In genomic region chr2:110741491-110741980, GRCh38 we compare ENCODE assay signal across 20 cellular contexts. TPM values are rescaled to one million over a fixed set of nuclear protein-coding genes. Genes with fewer than 3 reads are reported as not detected.
DNase-seq lines count a peak whose midpoint lies in the region; ATAC-seq and TF ChIP-seq lines count a peak whose summit lies in the region.
"Had no signal": no experiment of that assay in that cellular context is flagged by ENCODE, and none has a peak within 500 bp of the region (broad histone marks: within the 10 kb centered on the region; RNA-seq: fewer than 3 reads in every experiment).

No MANE protein-coding gene starts in this region.

- POLR2A ChIA-PET in MCF 10A (lab: Yijun Ruan, JAX), result interaction anchor here (1.8 kb wide), 1 partner anchor 63 kb away, joined by 9 read pairs; the partner anchor contains the start of gene BUB1

- H3K4me1 ChIP-seq in breast epithelium (no peaks in the 10 kb centered on the region), RWPE2 (ENCODE audit: insufficient read depth, poor library complexity, severe bottlenecking) (no peaks in the 10 kb centered on the region)
- H3K4me1 ChIP-seq: body of pancreas had no signal

- CTCF ChIA-PET in MCF 10A (lab: Yijun Ruan, JAX), result no interaction called here

- BruUV-seq in MCF 10A (replicated peaks; lab: Mats Ljungman, UMichigan), result no TSS peak

- H3K27me3 ChIP-seq in breast epithelium, result peaks cover 0 to 14% of the 10 kb centered on the region in 2 donors
- no peaks in the 10 kb centered on the region for H3K27me3 ChIP-seq in RWPE2 (ENCODE audit: insufficient read depth, poor library complexity, severe bottlenecking)
- H3K27me3 ChIP-seq: body of pancreas had no signal

- H3K4me1 Mint-ChIP-seq in MCF 10A (ENCODE audit: insufficient read depth, unreplicated experiment) (peaks cover 10% of the 10 kb centered on the region), type B pancreatic cell (ENCODE audit: unreplicated experiment) (no peaks in the 10 kb centered on the region), endothelial cell (ENCODE audit: unreplicated experiment) (no peaks in the 10 kb centered on the region)
- H3K4me1 Mint-ChIP-seq: CD8-positive, alpha-beta memory T cell had no signal

- H3K36me3 Mint-ChIP-seq in MCF 10A (ENCODE audit: insufficient read depth, unreplicated experiment) (no peaks in the 10 kb centered on the region), type B pancreatic cell (peaks cover 5% of the 10 kb centered on the region), endothelial cell (ENCODE audit: low read depth, unreplicated experiment) (no peaks in the 10 kb centered on the region)

- no peak overlapping the region for H3K4me3 Mint-ChIP-seq in MCF 10A (ENCODE audit: unreplicated experiment)
- peak overlapping the region; percentile 46 for H3K4me3 Mint-ChIP-seq in type B pancreatic cell
- H3K4me3 Mint-ChIP-seq in endothelial cell (ENCODE audit: unreplicated experiment), result no peak overlapping the region
- H3K4me3 Mint-ChIP-seq: CD8-positive, alpha-beta memory T cell had no signal

- TF ChIP-seq CTCF in MCF 10A (IDR thresholded peaks at IDR 0.05; ENCODE audit: unreplicated experiment) (no peak), breast epithelium (IDR thresholded peaks at IDR 0.05) (no peak), RWPE2 (IDR thresholded peaks at IDR 0.05; ENCODE audit: poor library complexity, severe bottlenecking) (no peak), fibroblast of villous mesenchyme (IDR thresholded peaks at IDR 0.05; ENCODE audit: insufficient read depth, low read depth, low read length) (peak; percentile 14), type B pancreatic cell (conservative IDR thresholded peaks at IDR 0.05) (peak; percentile 21), endothelial cell (IDR thresholded peaks at IDR 0.05; ENCODE audit: unreplicated experiment) (no peak)

- DNase-seq in MCF 10A (ENCODE audit: unreplicated experiment), result peak; percentile 39
- DNase-seq in breast epithelium (ENCODE audit: low spot score in 2 of 2), result no peak
- DNase-seq in RWPE2 (ENCODE audit: low spot score), result no peak
- peak; percentile 22 for DNase-seq in fibroblast of villous mesenchyme (ENCODE audit: low read depth)
- no peak for DNase-seq in type B pancreatic cell (ENCODE audit: extremely low spot score, unreplicated experiment)
- DNase-seq in activated gamma-delta T cell treated with Interleukin-2 at 50 U/mL for 16 hours, result no peak
- DNase-seq in posterior cingulate gyrus, result no peak
- DNase-seq in endothelial cell (ENCODE audit: low spot score), result no peak
- DNase-seq: activated CD4-positive, alpha-beta T cell treated with anti-CD3 and anti-CD28 coated beads, Interleukin-2, amount 50 U/mL, for 1 hour; activated effector memory CD4-positive, alpha-beta T cell treated with anti-CD3 and anti-CD28 coated beads, Interleukin-2, amount 50 U/mL, for 16 hours; body of pancreas; CD8-positive, alpha-beta memory T cell; foreskin fibroblast; GOT3; kidney; NCI-H2029 treated with DMSO at 0.1 percent for 48 hours; NCI-H69 had no signal

- peak; percentile 85 for ATAC-seq in RWPE2 (ENCODE audit: low read depth)
- ATAC-seq: body of pancreas had no signal

- H3K9me3 Mint-ChIP-seq in MCF 10A (ENCODE audit: unreplicated experiment) (peaks cover 8% of the 10 kb centered on the region), type B pancreatic cell (peaks cover 18% of the 10 kb centered on the region), endothelial cell (ENCODE audit: unreplicated experiment) (no peaks in the 10 kb centered on the region)

- intact Hi-C loops in MCF 10A (cut with micrococcal nuclease) (no loop called here), breast epithelium (cut with DNase I; ENCODE audit: low total_unique reads) (no loop called here), posterior cingulate gyrus (cut with DNase I) (no loop called here)

- no peak for TF ChIP-seq POLR2A in breast epithelium (IDR thresholded peaks at IDR 0.05)

- H3K4me3 ChIP-seq in breast epithelium (no peak overlapping the region), RWPE2 (ENCODE audit: severe bottlenecking) (no peak overlapping the region), fibroblast of villous mesenchyme (ENCODE audit: low read depth, low read length) (no peak overlapping the region)
- H3K4me3 ChIP-seq: body of pancreas had no signal

- H3K9me3 ChIP-seq in breast epithelium (peaks cover 0 to 13% of the 10 kb centered on the region in 2 donors), RWPE2 (ENCODE audit: severe bottlenecking) (no peaks in the 10 kb centered on the region)
- H3K9me3 ChIP-seq: body of pancreas had no signal

- peak overlapping the region; percentile 18 for H3K27ac Mint-ChIP-seq in MCF 10A (ENCODE audit: low read depth, unreplicated experiment)
- peak overlapping the region; percentile 89 for H3K27ac Mint-ChIP-seq in type B pancreatic cell
- H3K27ac Mint-ChIP-seq in endothelial cell (ENCODE audit: unreplicated experiment), result no peak overlapping the region

- H3K27ac ChIP-seq in breast epithelium (no peak overlapping the region), RWPE2 (ENCODE audit: poor library complexity, severe bottlenecking) (no peak overlapping the region)
- H3K27ac ChIP-seq: body of pancreas had no signal

- no peaks in the 10 kb centered on the region for H3K36me3 ChIP-seq in breast epithelium
- H3K36me3 ChIP-seq in RWPE2 (ENCODE audit: low read depth), result no peaks in the 10 kb centered on the region

- peaks cover 18% of the 10 kb centered on the region for H3K27me3 Mint-ChIP-seq in MCF 10A (ENCODE audit: insufficient read depth, unreplicated experiment)
- H3K27me3 Mint-ChIP-seq in type B pancreatic cell, result peaks cover 23% of the 10 kb centered on the region
- no peaks in the 10 kb centered on the region for H3K27me3 Mint-ChIP-seq in endothelial cell (ENCODE audit: unreplicated experiment)

RNA-seq across cellular contexts. Expression of gene ACOXL, which starts 9.2 kb away (rescaled TPM):
- not detected in 2 replicates for total RNA-seq in MCF 10A (2022)
- total RNA-seq in breast epithelium, result not detected
- total RNA-seq in fibroblast of villous mesenchyme, result not detected in 2 replicates
- total RNA-seq in type B pancreatic cell (ENCODE audit: low replicate concordance), result 1.4 and 10.7 TPM in 2 replicates
- total RNA-seq in endothelial cell (ENCODE audit: unreplicated experiment), result 0.44 TPM
- total RNA-seq: LHCN-M2, myocyte, posterior vena cava had no signal

Comparison
In these comparisons a context has a peak if more than half of its experiments do, and no peak if none do; other contexts are left out.
1. DNase-seq: peak in MCF 10A (single experiment) and fibroblast of villous mesenchyme (single experiment); none in breast epithelium (0 of 2), RWPE2 (single experiment), type B pancreatic cell (single experiment), activated gamma-delta T cell treated with Interleukin-2 at 50 U/mL for 16 hours (single experiment), posterior cingulate gyrus (0 of 10) and endothelial cell (single experiment).
2. CTCF ChIP-seq: peak in fibroblast of villous mesenchyme (single experiment) and type B pancreatic cell (single experiment); none in MCF 10A (single experiment), breast epithelium (0 of 3), RWPE2 (single experiment) and endothelial cell (single experiment).